9 cellular contexts compared by ENCODE assay signal in genomic region chr19:49746206-49746958, GRCh38. TPM values are rescaled to one million over a fixed set of nuclear protein-coding genes. Genes with fewer than 3 reads are reported as not detected.
DNase-seq lines count a peak whose midpoint lies in the region; ATAC-seq and TF ChIP-seq lines count a peak whose summit lies in the region.
"Had no signal": no experiment of that assay in that cellular context is flagged by ENCODE, and none has a peak within 500 bp of the region (broad histone marks: within the 10 kb centered on the region; RNA-seq: fewer than 3 reads in every experiment).

No MANE protein-coding gene starts in this region.

- peak; percentile 30 for DNase-seq in DND-41
- DNase-seq in SK-MEL-5 (ENCODE audit: low read depth, low spot score): peak; percentile 40
- DNase-seq in amniotic epithelial cell (ENCODE audit: low read depth): peak; percentile 57
- peak; percentile 60 to 75 (median 61) for DNase-seq in right lobe of liver
- peak; percentile 52 to 61 for DNase-seq in stimulated activated naive CD8-positive, alpha-beta T cell treated with anti-CD3 and anti-CD28 coated beads, Interleukin-15, amount 100 ng/mL, for 72 hours
- DNase-seq in NCI-H524 (lab: John Stamatoyannopoulos, UW): no peak
- no peak for DNase-seq in amniotic stem cell (lab: John Stamatoyannopoulos, UW)

- no peak overlapping the region for H3K9ac ChIP-seq in DND-41 (ENCODE audit: low read depth, low read length)

- H3K79me2 ChIP-seq in DND-41 (ENCODE audit: insufficient read depth, low read length): no peaks in the 10 kb centered on the region

- 56% methylated on average over 24 of the region's 52 CpGs for WGBS in right lobe of liver (ENCODE audit: insufficient coverage, low coverage, low lambda C conversion rate, missing lambda C conversion rate)

- no peak for TF ChIP-seq POLR2A in right lobe of liver (IDR thresholded peaks at IDR 0.05)

- no peak for TF ChIP-seq CTCF in DND-41 (IDR thresholded peaks at IDR 0.05; ENCODE audit: borderline replicate concordance, extremely low read depth, low read length, poor library complexity, severe bottlenecking)
- TF ChIP-seq CTCF in right lobe of liver (IDR thresholded peaks at IDR 0.05): no peak

- no peaks in the 10 kb centered on the region for H3K4me1 ChIP-seq in DND-41 (ENCODE audit: insufficient read depth, low read length)
- H3K4me1 ChIP-seq in right lobe of liver: no peaks in the 10 kb centered on the region

- H3K27me3 ChIP-seq in DND-41 (ENCODE audit: insufficient read depth, low read length, poor library complexity) (no peaks in the 10 kb centered on the region), right lobe of liver (no peaks in the 10 kb centered on the region)

- H3K9me3 ChIP-seq in DND-41 (ENCODE audit: insufficient read depth, low read length, severe bottlenecking) (no peaks in the 10 kb centered on the region), right lobe of liver (no peaks in the 10 kb centered on the region)

- in situ Hi-C loops in SK-MEL-5 (cut with HindIII; ENCODE audit: low pct_unique_long_range_greater_than_20kb, low sequenced_read_pairs): no loop called here

- H3K27ac ChIP-seq in DND-41 (ENCODE audit: low read length) (no peak overlapping the region), right lobe of liver (no peak overlapping the region)
- H3K27ac ChIP-seq: skin epidermis had no signal

- H3K27ac Mint-ChIP-seq in stimulated activated naive CD8-positive, alpha-beta T cell treated with anti-CD3 and anti-CD28 coated beads, Interleukin-15, amount 100 ng/mL, for 72 hours: peak overlapping the region; percentile 52 to 76

- H3K4me2 ChIP-seq in DND-41 (ENCODE audit: insufficient read depth, low read length): no peak overlapping the region

- H2AFZ ChIP-seq in DND-41 (ENCODE audit: low read depth, low read length): no peak overlapping the region

- peak overlapping the region in 1 of 2 donors; percentile 35 for H3K4me3 Mint-ChIP-seq in stimulated activated naive CD8-positive, alpha-beta T cell treated with anti-CD3 and anti-CD28 coated beads, Interleukin-15, amount 100 ng/mL, for 72 hours

- H3K4me3 ChIP-seq in DND-41 (ENCODE audit: low read depth in 1 of 2, low read length in 2 of 2): no peak overlapping the region
- no peak overlapping the region for H3K4me3 ChIP-seq in right lobe of liver
- H3K4me3 ChIP-seq: skin epidermis had no signal

- H3K36me3 ChIP-seq in DND-41 (ENCODE audit: insufficient read depth, low read length): no peaks in the 10 kb centered on the region
- no peaks in the 10 kb centered on the region for H3K36me3 ChIP-seq in right lobe of liver

- ATAC-seq in DND-41 (ENCODE audit: insufficient read depth, low read depth): no peak
- ATAC-seq in right lobe of liver: peak; percentile 53 to 79 (median 66)
- ATAC-seq in stimulated activated naive CD8-positive, alpha-beta T cell treated with anti-CD3 and anti-CD28 coated beads, Interleukin-15, amount 100 ng/mL, for 72 hours: peak; percentile 53
- no peak for ATAC-seq in GM21737 (IDR thresholded peaks at IDR 0.05; ENCODE audit: unreplicated experiment)

- peaks cover 9% of the 10 kb centered on the region for H3K27me3 Mint-ChIP-seq in stimulated activated naive CD8-positive, alpha-beta T cell treated with anti-CD3 and anti-CD28 coated beads, Interleukin-15, amount 100 ng/mL, for 72 hours

- intact Hi-C loops in right lobe of liver (cut with DNase I): no loop called here

- H3K4me1 Mint-ChIP-seq in stimulated activated naive CD8-positive, alpha-beta T cell treated with anti-CD3 and anti-CD28 coated beads, Interleukin-15, amount 100 ng/mL, for 72 hours: peaks cover 11% of the 10 kb centered on the region

- H4K20me1 ChIP-seq in DND-41 (ENCODE audit: insufficient read depth, low read length): no peaks in the 10 kb centered on the region

- no peaks in the 10 kb centered on the region for H3K9me3 Mint-ChIP-seq in stimulated activated naive CD8-positive, alpha-beta T cell treated with anti-CD3 and anti-CD28 coated beads, Interleukin-15, amount 100 ng/mL, for 72 hours

RNA-seq across cellular contexts. Expression of gene TSKS, which starts 16.7 kb away (rescaled TPM):
- total RNA-seq in SK-MEL-5 (2014; rRNA removed; shearing (Covaris generic)): not detected in 2 replicates
- polyA plus RNA-seq in SK-MEL-5 (2015; cell fraction: cytosol; rRNA removed): not detected in 2 replicates
- polyA plus RNA-seq in SK-MEL-5 (2015; cell fraction: nucleus; rRNA removed): not detected in 2 replicates
- total RNA-seq in right lobe of liver: not detected

RNA-seq across cellular contexts. Expression of gene AP2A1, which starts 20.4 kb away (rescaled TPM):
- 23.1 and 29.0 TPM in 2 replicates for total RNA-seq in SK-MEL-5 (2014; rRNA removed; shearing (Covaris generic))
- polyA plus RNA-seq in SK-MEL-5 (2015; cell fraction: cytosol; rRNA removed): 85.2 and 105 TPM in 2 replicates
- polyA plus RNA-seq in SK-MEL-5 (2015; cell fraction: nucleus; rRNA removed): 67.5 and 82.9 TPM in 2 replicates
- total RNA-seq in right lobe of liver: 100 to 1,000 TPM in 1 of 6 experiments, 10 to 100 TPM in 5; 38.7 to 103 (median 49.8) TPM

RNA-seq across cellular contexts. Expression of gene CPT1C, which starts 55.5 kb away (rescaled TPM):
- 2.5 and 3.8 TPM in 2 replicates for total RNA-seq in SK-MEL-5 (2014; rRNA removed; shearing (Covaris generic))
- 1.6 TPM in 2 replicates for polyA plus RNA-seq in SK-MEL-5 (2015; cell fraction: cytosol; rRNA removed)
- polyA plus RNA-seq in SK-MEL-5 (2015; cell fraction: nucleus; rRNA removed): 2.1 TPM in 1 of 2 replicates, not detected in the other
- total RNA-seq in right lobe of liver: 1 to 10 TPM in 3 of 6 experiments, under 1 TPM in 3; 0.43 to 6.7 (median 0.97) TPM

RNA-seq across cellular contexts. Expression of gene ADM5, which starts 57.0 kb away (rescaled TPM):
- 0.59 and 0.61 TPM in 2 replicates for total RNA-seq in SK-MEL-5 (2014; rRNA removed; shearing (Covaris generic))
- 0.90 and 1.1 TPM in 2 replicates for polyA plus RNA-seq in SK-MEL-5 (2015; cell fraction: cytosol; rRNA removed)
- 12.4 and 21.3 TPM in 2 replicates for polyA plus RNA-seq in SK-MEL-5 (2015; cell fraction: nucleus; rRNA removed)
- total RNA-seq in right lobe of liver: under 1 TPM; 0.19 to 0.70 (median 0.51) TPM

Comparison
In these comparisons a context has a peak if more than half of its experiments do, and no peak if none do; other contexts are left out.
1. ATAC-seq: peak in right lobe of liver (4 of 4) and stimulated activated naive CD8-positive, alpha-beta T cell treated with anti-CD3 and anti-CD28 coated beads, Interleukin-15, amount 100 ng/mL, for 72 hours (single experiment); none in DND-41 (single experiment) and GM21737 (single experiment).
2. DNase-seq: peak in DND-41 (single experiment), SK-MEL-5 (single experiment), amniotic epithelial cell (single experiment), right lobe of liver (3 of 3) and stimulated activated naive CD8-positive, alpha-beta T cell treated with anti-CD3 and anti-CD28 coated beads, Interleukin-15, amount 100 ng/mL, for 72 hours (2 of 2); none in NCI-H524 (0 of 2) and amniotic stem cell (single experiment).